Comparison of ENCODE assay signal across 2 cellular contexts in genomic region chr6:53727748-53728147, GRCh38.
TF ChIP-seq lines count a peak whose summit lies in the region.

No MANE protein-coding gene starts in this region.

TF ChIP-seq in IMR-90, 13 proteins besides CTCF, POLR2A, EP300 and RAD21:
- TF ChIP-seq, protein P1, sequence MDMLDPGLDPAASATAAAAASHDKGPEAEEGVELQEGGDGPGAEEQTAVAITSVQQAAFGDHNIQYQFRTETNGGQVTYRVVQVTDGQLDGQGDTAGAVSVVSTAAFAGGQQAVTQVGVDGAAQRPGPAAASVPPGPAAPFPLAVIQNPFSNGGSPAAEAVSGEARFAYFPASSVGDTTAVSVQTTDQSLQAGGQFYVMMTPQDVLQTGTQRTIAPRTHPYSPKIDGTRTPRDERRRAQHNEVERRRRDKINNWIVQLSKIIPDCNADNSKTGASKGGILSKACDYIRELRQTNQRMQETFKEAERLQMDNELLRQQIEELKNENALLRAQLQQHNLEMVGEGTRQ (IDR thresholded peaks at IDR 0.05; ENCODE audit: low read depth, low read length), result no peak
- TF ChIP-seq MXI1 (IDR thresholded peaks at IDR 0.05; ENCODE audit: borderline replicate concordance, low read depth, low read length) (no peak), CEBPB (IDR thresholded peaks at IDR 0.05; ENCODE audit: low read depth, low read length) (peak; percentile 68; the same call in 1 of the 2 replicates)

TF ChIP-seq in GM23338, 12 proteins besides CTCF, POLR2A, EP300 and RAD21:
- TF ChIP-seq CREB1 (CRISPR knock-in tag; IDR thresholded peaks at IDR 0.05; ENCODE audit: low read depth) (no peak), REST (IDR thresholded peaks at IDR 0.05; ENCODE audit: unreplicated experiment) (no peak), EZH2 (IDR thresholded peaks at IDR 0.05; ENCODE audit: low read depth, unreplicated experiment) (no peak), STAT1 (IDR thresholded peaks at IDR 0.05; ENCODE audit: unreplicated experiment) (no peak), POLR2AphosphoS5 (IDR thresholded peaks at IDR 0.05; ENCODE audit: low read depth) (no peak), JUNB (IDR thresholded peaks at IDR 0.05; ENCODE audit: unreplicated experiment) (no peak), NANOG (IDR thresholded peaks at IDR 0.05; ENCODE audit: borderline replicate concordance) (no peak), ZNF331 (CRISPR knock-in tag; IDR thresholded peaks at IDR 0.05; ENCODE audit: low read depth) (no peak), EZH2phosphoT487 (IDR thresholded peaks at IDR 0.05; ENCODE audit: unreplicated experiment) (no peak), ZNF114 (CRISPR knock-in tag; IDR thresholded peaks at IDR 0.05) (no peak)
- TF ChIP-seq, protein P2, sequence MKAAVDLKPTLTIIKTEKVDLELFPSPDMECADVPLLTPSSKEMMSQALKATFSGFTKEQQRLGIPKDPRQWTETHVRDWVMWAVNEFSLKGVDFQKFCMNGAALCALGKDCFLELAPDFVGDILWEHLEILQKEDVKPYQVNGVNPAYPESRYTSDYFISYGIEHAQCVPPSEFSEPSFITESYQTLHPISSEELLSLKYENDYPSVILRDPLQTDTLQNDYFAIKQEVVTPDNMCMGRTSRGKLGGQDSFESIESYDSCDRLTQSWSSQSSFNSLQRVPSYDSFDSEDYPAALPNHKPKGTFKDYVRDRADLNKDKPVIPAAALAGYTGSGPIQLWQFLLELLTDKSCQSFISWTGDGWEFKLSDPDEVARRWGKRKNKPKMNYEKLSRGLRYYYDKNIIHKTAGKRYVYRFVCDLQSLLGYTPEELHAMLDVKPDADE (IDR thresholded peaks at IDR 0.05), result no peak
- TF ChIP-seq, protein P3, sequence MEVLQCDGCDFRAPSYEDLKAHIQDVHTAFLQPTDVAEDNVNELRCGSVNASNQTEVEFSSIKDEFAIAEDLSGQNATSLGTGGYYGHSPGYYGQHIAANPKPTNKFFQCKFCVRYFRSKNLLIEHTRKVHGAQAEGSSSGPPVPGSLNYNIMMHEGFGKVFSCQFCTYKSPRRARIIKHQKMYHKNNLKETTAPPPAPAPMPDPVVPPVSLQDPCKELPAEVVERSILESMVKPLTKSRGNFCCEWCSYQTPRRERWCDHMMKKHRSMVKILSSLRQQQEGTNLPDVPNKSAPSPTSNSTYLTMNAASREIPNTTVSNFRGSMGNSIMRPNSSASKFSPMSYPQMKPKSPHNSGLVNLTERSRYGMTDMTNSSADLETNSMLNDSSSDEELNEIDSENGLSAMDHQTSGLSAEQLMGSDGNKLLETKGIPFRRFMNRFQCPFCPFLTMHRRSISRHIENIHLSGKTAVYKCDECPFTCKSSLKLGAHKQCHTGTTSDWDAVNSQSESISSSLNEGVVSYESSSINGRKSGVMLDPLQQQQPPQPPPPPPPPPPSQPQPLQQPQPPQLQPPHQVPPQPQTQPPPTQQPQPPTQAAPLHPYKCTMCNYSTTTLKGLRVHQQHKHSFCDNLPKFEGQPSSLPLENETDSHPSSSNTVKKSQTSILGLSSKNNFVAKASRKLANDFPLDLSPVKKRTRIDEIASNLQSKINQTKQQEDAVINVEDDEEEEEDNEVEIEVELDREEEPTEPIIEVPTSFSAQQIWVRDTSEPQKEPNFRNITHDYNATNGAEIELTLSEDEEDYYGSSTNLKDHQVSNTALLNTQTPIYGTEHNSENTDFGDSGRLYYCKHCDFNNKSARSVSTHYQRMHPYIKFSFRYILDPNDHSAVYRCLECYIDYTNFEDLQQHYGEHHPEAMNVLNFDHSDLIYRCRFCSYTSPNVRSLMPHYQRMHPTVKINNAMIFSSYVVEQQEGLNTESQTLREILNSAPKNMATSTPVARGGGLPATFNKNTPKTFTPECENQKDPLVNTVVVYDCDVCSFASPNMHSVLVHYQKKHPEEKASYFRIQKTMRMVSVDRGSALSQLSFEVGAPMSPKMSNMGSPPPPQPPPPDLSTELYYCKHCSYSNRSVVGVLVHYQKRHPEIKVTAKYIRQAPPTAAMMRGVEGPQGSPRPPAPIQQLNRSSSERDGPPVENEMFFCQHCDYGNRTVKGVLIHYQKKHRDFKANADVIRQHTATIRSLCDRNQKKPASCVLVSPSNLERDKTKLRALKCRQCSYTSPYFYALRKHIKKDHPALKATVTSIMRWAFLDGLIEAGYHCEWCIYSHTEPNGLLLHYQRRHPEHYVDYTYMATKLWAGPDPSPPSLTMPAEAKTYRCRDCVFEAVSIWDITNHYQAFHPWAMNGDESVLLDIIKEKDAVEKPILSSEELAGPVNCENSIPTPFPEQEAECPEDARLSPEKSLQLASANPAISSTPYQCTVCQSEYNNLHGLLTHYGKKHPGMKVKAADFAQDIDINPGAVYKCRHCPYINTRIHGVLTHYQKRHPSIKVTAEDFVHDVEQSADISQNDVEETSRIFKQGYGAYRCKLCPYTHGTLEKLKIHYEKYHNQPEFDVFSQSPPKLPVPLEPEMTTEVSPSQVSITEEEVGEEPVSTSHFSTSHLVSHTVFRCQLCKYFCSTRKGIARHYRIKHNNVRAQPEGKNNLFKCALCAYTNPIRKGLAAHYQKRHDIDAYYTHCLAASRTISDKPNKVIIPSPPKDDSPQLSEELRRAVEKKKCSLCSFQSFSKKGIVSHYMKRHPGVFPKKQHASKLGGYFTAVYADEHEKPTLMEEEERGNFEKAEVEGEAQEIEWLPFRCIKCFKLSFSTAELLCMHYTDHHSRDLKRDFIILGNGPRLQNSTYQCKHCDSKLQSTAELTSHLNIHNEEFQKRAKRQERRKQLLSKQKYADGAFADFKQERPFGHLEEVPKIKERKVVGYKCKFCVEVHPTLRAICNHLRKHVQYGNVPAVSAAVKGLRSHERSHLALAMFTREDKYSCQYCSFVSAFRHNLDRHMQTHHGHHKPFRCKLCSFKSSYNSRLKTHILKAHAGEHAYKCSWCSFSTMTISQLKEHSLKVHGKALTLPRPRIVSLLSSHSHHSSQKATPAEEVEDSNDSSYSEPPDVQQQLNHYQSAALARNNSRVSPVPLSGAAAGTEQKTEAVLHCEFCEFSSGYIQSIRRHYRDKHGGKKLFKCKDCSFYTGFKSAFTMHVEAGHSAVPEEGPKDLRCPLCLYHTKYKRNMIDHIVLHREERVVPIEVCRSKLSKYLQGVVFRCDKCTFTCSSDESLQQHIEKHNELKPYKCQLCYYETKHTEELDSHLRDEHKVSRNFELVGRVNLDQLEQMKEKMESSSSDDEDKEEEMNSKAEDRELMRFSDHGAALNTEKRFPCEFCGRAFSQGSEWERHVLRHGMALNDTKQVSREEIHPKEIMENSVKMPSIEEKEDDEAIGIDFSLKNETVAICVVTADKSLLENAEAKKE (CRISPR knock-in tag; IDR thresholded peaks at IDR 0.05), result no peak
TF ChIP-seq in GM23338: peak in this region for 0.
